Comparison of ENCODE assay signal across 1 cellular context in the genomic region with DNA sequence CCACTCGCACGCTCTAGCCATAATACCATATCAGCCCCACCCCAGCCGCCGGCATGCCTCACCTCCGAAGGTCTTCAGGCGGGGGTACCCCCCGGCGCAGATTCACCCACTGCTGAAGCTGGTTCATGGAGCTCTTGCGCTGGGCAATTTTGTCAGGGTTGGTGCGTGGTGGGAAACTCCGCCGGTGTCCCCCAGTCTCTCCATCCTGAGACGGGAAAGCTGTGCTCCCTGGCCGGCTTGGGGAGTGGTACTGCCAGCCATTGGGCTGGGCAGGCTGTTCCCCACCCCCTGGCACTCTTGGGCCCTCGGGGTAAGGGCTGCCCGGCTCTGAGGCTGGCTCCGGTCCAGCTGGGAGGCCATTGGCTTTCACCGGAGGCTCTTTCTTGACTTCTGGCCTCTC.
TF ChIP-seq lines count a peak whose summit lies in the region.

No MANE protein-coding gene starts in this region.

TF ChIP-seq in IMR-90, 13 proteins besides CTCF, POLR2A, EP300 and RAD21 (continued from another document):
- TF ChIP-seq SMC3 (IDR thresholded peaks at IDR 0.05; ENCODE audit: low read depth, low read length), result no peak
- TF ChIP-seq BHLHE40 (IDR thresholded peaks at IDR 0.05; ENCODE audit: low read depth, low read length), result no peak
- TF ChIP-seq, protein P1, sequence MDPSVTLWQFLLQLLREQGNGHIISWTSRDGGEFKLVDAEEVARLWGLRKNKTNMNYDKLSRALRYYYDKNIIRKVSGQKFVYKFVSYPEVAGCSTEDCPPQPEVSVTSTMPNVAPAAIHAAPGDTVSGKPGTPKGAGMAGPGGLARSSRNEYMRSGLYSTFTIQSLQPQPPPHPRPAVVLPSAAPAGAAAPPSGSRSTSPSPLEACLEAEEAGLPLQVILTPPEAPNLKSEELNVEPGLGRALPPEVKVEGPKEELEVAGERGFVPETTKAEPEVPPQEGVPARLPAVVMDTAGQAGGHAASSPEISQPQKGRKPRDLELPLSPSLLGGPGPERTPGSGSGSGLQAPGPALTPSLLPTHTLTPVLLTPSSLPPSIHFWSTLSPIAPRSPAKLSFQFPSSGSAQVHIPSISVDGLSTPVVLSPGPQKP (IDR thresholded peaks at IDR 0.05; ENCODE audit: borderline replicate concordance, low read depth, low read length), result no peak
- TF ChIP-seq, protein P2, sequence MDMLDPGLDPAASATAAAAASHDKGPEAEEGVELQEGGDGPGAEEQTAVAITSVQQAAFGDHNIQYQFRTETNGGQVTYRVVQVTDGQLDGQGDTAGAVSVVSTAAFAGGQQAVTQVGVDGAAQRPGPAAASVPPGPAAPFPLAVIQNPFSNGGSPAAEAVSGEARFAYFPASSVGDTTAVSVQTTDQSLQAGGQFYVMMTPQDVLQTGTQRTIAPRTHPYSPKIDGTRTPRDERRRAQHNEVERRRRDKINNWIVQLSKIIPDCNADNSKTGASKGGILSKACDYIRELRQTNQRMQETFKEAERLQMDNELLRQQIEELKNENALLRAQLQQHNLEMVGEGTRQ (IDR thresholded peaks at IDR 0.05; ENCODE audit: low read depth, low read length), result no peak
- TF ChIP-seq RCOR1 (IDR thresholded peaks at IDR 0.05; ENCODE audit: insufficient replicate concordance, low read length), result no peak
